Comparison of ENCODE assay signal across 23 cellular contexts in genomic region chr14:53948181-53948884, GRCh38. TPM values are rescaled to one million over a fixed set of nuclear protein-coding genes. Genes with fewer than 3 reads are reported as not detected.
"Had no signal": no experiment of that assay in that cellular context is flagged by ENCODE, and none has a peak within 500 bp of the region (broad histone marks: within the 10 kb centered on the region; RNA-seq: fewer than 3 reads in every experiment).

No MANE protein-coding gene starts in this region.

- H2AFZ ChIP-seq: parathyroid adenoma had no signal

- H3K36me3 ChIP-seq: left lung, neutrophil had no signal

- H3K9me3 ChIP-seq: body of pancreas, left lung, neutrophil, testis, upper lobe of left lung had no signal

- H3K9ac ChIP-seq: parathyroid adenoma had no signal

- DNase-seq: activated CD4-positive, alpha-beta memory T cell treated with anti-CD3 and anti-CD28 coated beads, Interleukin-2, amount 10 ng/mL, durations not matched to agents 7 days and 5 days; activated CD4-positive, alpha-beta T cell treated with anti-CD3 and anti-CD28 coated beads for 4 hours; activated naive CD4-positive, alpha-beta T cell; activated naive CD8-positive, alpha-beta T cell treated with anti-CD3 and anti-CD28 coated beads, Interleukin-2, amount 10 ng/mL, durations not matched to agents 7 days and 5 days; activated T-cell treated with anti-CD3 and anti-CD28 coated beads, Interleukin-2, amount 50 U/mL, for 1 hour; amygdala; body of pancreas; dorsolateral prefrontal cortex; endodermal cell; erythroblast; foreskin melanocyte; kidney; left lung; naive B cell; stimulated activated CD4-positive, alpha-beta T cell treated with anti-CD3 and anti-CD28 coated beads, Interleukin-4, amount 100 ng/mL, for 1 hour; stimulated activated naive CD8-positive, alpha-beta T cell treated with anti-CD3 and anti-CD28 coated beads, Interleukin-15, amount 100 ng/mL, for 72 hours; testis; upper lobe of left lung had no signal

- H3K36me3 Mint-ChIP-seq: activated naive CD8-positive, alpha-beta T cell treated with anti-CD3 and anti-CD28 coated beads, Interleukin-2, amount 10 ng/mL, durations not matched to agents 7 days and 5 days; naive B cell had no signal

- H3K4me1 ChIP-seq: parathyroid adenoma, testis had no signal

- H3K27ac ChIP-seq: body of pancreas, left lung, neutrophil, parathyroid adenoma, testis, upper lobe of left lung had no signal

- FAIRE-seq: kidney had no signal

- ATAC-seq: activated T-helper 17 cell treated with anti-CD3 and anti-CD28 coated beads, Interleukin-2, amount 50 U/mL, for 72 hours; body of pancreas; left lung; stimulated activated naive CD8-positive, alpha-beta T cell treated with anti-CD3 and anti-CD28 coated beads, Interleukin-15, amount 100 ng/mL, for 72 hours had no signal

- H3K79me2 ChIP-seq: parathyroid adenoma had no signal

- H3K4me3 Mint-ChIP-seq: activated CD4-positive, alpha-beta memory T cell treated with anti-CD3 and anti-CD28 coated beads, Interleukin-2, amount 10 ng/mL, durations not matched to agents 7 days and 5 days; activated naive CD8-positive, alpha-beta T cell treated with anti-CD3 and anti-CD28 coated beads, Interleukin-2, amount 10 ng/mL, durations not matched to agents 7 days and 5 days; activated T-helper 17 cell treated with anti-CD3 and anti-CD28 coated beads, Interleukin-2, amount 50 U/mL, for 72 hours; naive B cell; stimulated activated naive CD8-positive, alpha-beta T cell treated with anti-CD3 and anti-CD28 coated beads, Interleukin-15, amount 100 ng/mL, for 72 hours; T-helper 1 cell treated with Interleukin-12 subunit alpha and Interleukin-12 subunit beta and Interleukin-4 antibody, amounts not matched to agents 30 μg/mL and 1 μg/mL, for 36 hours had no signal

- H3K27me3 ChIP-seq: testis had no signal

- H3K4me3 ChIP-seq: body of pancreas, left lung, testis, upper lobe of left lung had no signal

- H3K27ac Mint-ChIP-seq: activated CD4-positive, alpha-beta memory T cell treated with anti-CD3 and anti-CD28 coated beads, Interleukin-2, amount 10 ng/mL, durations not matched to agents 7 days and 5 days; activated naive CD8-positive, alpha-beta T cell treated with anti-CD3 and anti-CD28 coated beads, Interleukin-2, amount 10 ng/mL, durations not matched to agents 7 days and 5 days; activated T-helper 17 cell treated with anti-CD3 and anti-CD28 coated beads, Interleukin-2, amount 50 U/mL, for 72 hours; endodermal cell; naive B cell; stimulated activated naive CD8-positive, alpha-beta T cell treated with anti-CD3 and anti-CD28 coated beads, Interleukin-15, amount 100 ng/mL, for 72 hours; T-helper 1 cell treated with Interleukin-12 subunit alpha and Interleukin-12 subunit beta and Interleukin-4 antibody, amounts not matched to agents 30 μg/mL and 1 μg/mL, for 36 hours had no signal

- H3K9me3 Mint-ChIP-seq: activated CD4-positive, alpha-beta memory T cell treated with anti-CD3 and anti-CD28 coated beads, Interleukin-2, amount 10 ng/mL, durations not matched to agents 7 days and 5 days; activated naive CD8-positive, alpha-beta T cell treated with anti-CD3 and anti-CD28 coated beads, Interleukin-2, amount 10 ng/mL, durations not matched to agents 7 days and 5 days; activated T-helper 17 cell treated with anti-CD3 and anti-CD28 coated beads, Interleukin-2, amount 50 U/mL, for 72 hours; endodermal cell; stimulated activated naive CD8-positive, alpha-beta T cell treated with anti-CD3 and anti-CD28 coated beads, Interleukin-15, amount 100 ng/mL, for 72 hours; T-helper 1 cell treated with Interleukin-12 subunit alpha and Interleukin-12 subunit beta and Interleukin-4 antibody, amounts not matched to agents 30 μg/mL and 1 μg/mL, for 36 hours had no signal

RNA-seq across cellular contexts. Expression of gene BMP4, which starts 8.3 kb away (rescaled TPM):
- total RNA-seq: mononuclear cell had no signal
